ENCODE assay signal across 11 cellular contexts in genomic region chr16:49158029-49158642, GRCh38.
DNase-seq lines count a peak whose midpoint lies in the region; TF ChIP-seq lines count a peak whose summit lies in the region.
"Had no signal": no experiment of that assay in that cellular context is flagged by ENCODE, and none has a peak within 500 bp of the region (broad histone marks: within the 10 kb centered on the region; RNA-seq: fewer than 3 reads in every experiment).

No MANE protein-coding gene starts in this region.

- no peak overlapping the region for H3K4me2 ChIP-seq in fibroblast of lung (ENCODE audit: extremely low read depth, insufficient read depth, low read length)

- no peak for TF ChIP-seq EP300 in transverse colon (IDR thresholded peaks at IDR 0.05; ENCODE audit: low read depth)

- H3K4me1 Mint-ChIP-seq in MCF 10A (ENCODE audit: insufficient read depth, unreplicated experiment), result no peaks in the 10 kb centered on the region
- H3K4me1 Mint-ChIP-seq in activated T-cell treated with anti-CD3 and anti-CD28 coated beads, Interleukin-2, amount 50 U/mL, for 24 hours (ENCODE audit: low read depth), result no peaks in the 10 kb centered on the region

- TF ChIP-seq CTCF in MCF 10A (IDR thresholded peaks at IDR 0.05; ENCODE audit: unreplicated experiment), result no peak
- TF ChIP-seq CTCF in breast epithelium (IDR thresholded peaks at IDR 0.05), result no peak
- TF ChIP-seq CTCF in fibroblast of lung (conservative IDR thresholded peaks at IDR 0.05 in 1 of 2, IDR thresholded peaks at IDR 0.05 in 1 of 2; ENCODE audit: low read depth in 1 of 2, low read length in 2 of 2), result no peak
- no peak for TF ChIP-seq CTCF in transverse colon (IDR thresholded peaks at IDR 0.05)
- TF ChIP-seq CTCF in lower leg skin (IDR thresholded peaks at IDR 0.05), result no peak

- H3K36me3 ChIP-seq in breast epithelium (no peaks in the 10 kb centered on the region), fibroblast of lung (ENCODE audit: control insufficient read depth, insufficient read depth, low read length) (no peaks in the 10 kb centered on the region), transverse colon (no peaks in the 10 kb centered on the region)
- H3K36me3 ChIP-seq: right lobe of liver had no signal

- H4K20me1 ChIP-seq in fibroblast of lung (ENCODE audit: control insufficient read depth, extremely low read depth, insufficient read depth, low read length), result no peaks in the 10 kb centered on the region

- 18% methylated on average over 2 of the region's 2 CpGs; no CpG with 5 or more reads in 1 of the 2 donors for whole genome bisulfite sequencing in transverse colon (ENCODE audit: low coverage in 1 of 2), 2 donors
- 15 to 22% methylated on average over 2 of the region's 2 CpGs for WGBS in lower leg skin, 2 donors

- peaks cover 7% of the 10 kb centered on the region for H3K9me3 Mint-ChIP-seq in MCF 10A (ENCODE audit: unreplicated experiment)
- peaks cover 24% of the 10 kb centered on the region for H3K9me3 Mint-ChIP-seq in activated T-cell treated with anti-CD3 and anti-CD28 coated beads, Interleukin-2, amount 50 U/mL, for 24 hours

- no peak overlapping the region for H3K4me3 Mint-ChIP-seq in MCF 10A (ENCODE audit: unreplicated experiment)
- no peak overlapping the region for H3K4me3 Mint-ChIP-seq in activated T-cell treated with anti-CD3 and anti-CD28 coated beads, Interleukin-2, amount 50 U/mL, for 24 hours

- POLR2A ChIA-PET in MCF 10A (lab: Yijun Ruan, JAX), result no interaction called here

- H3K4me1 ChIP-seq in breast epithelium, result no peaks in the 10 kb centered on the region
- no peaks in the 10 kb centered on the region for H3K4me1 ChIP-seq in fibroblast of lung (ENCODE audit: control insufficient read depth, extremely low read depth, insufficient read depth, low read length)
- H3K4me1 ChIP-seq in transverse colon, result no peaks in the 10 kb centered on the region
- H3K4me1 ChIP-seq: right lobe of liver had no signal

- CTCF ChIA-PET in MCF 10A (lab: Yijun Ruan, JAX), result no interaction called here

- H3K36me3 Mint-ChIP-seq in MCF 10A (ENCODE audit: insufficient read depth, unreplicated experiment), result no peaks in the 10 kb centered on the region
- H3K36me3 Mint-ChIP-seq in activated T-cell treated with anti-CD3 and anti-CD28 coated beads, Interleukin-2, amount 50 U/mL, for 24 hours (ENCODE audit: low read depth), result no peaks in the 10 kb centered on the region

- H3K27me3 Mint-ChIP-seq in MCF 10A (ENCODE audit: insufficient read depth, unreplicated experiment), result no peaks in the 10 kb centered on the region
- H3K27me3 Mint-ChIP-seq in activated T-cell treated with anti-CD3 and anti-CD28 coated beads, Interleukin-2, amount 50 U/mL, for 24 hours, result peaks cover 3% of the 10 kb centered on the region

- no peaks in the 10 kb centered on the region for H3K27me3 ChIP-seq in breast epithelium
- H3K27me3 ChIP-seq in fibroblast of lung (ENCODE audit: control insufficient read depth, insufficient read depth, low read length), result no peaks in the 10 kb centered on the region
- no peaks in the 10 kb centered on the region for H3K27me3 ChIP-seq in transverse colon
- H3K27me3 ChIP-seq: right lobe of liver had no signal

- intact Hi-C loops in MCF 10A (cut with micrococcal nuclease), result no loop called here
- intact Hi-C loops in breast epithelium (cut with DNase I; ENCODE audit: low total_unique reads), result no loop called here
- intact Hi-C loops in transverse colon (cut with DNase I; ENCODE audit: low total_unique reads), result no loop called here
- intact Hi-C loops in lower leg skin (cut with DNase I; ENCODE audit: low total_unique reads), result no loop called here

- H3K4me3 ChIP-seq in breast epithelium (no peak overlapping the region), fibroblast of lung (replicated peaks in 1 of 4; ENCODE audit: control extremely low read depth in 1 of 4, insufficient read depth in 1 of 4, low read depth in 3 of 4, low read length in 4 of 4) (no peak overlapping the region), transverse colon (no peak overlapping the region), lower leg skin (ENCODE audit: low read depth, poor library complexity, severe bottlenecking) (no peak overlapping the region)
- H3K4me3 ChIP-seq: right lobe of liver had no signal

- H3K27ac Mint-ChIP-seq in MCF 10A (ENCODE audit: low read depth, unreplicated experiment), result no peak overlapping the region
- no peak overlapping the region for H3K27ac Mint-ChIP-seq in activated T-cell treated with anti-CD3 and anti-CD28 coated beads, Interleukin-2, amount 50 U/mL, for 24 hours

- H3K9ac ChIP-seq in fibroblast of lung (ENCODE audit: insufficient read depth, low read length), result no peak overlapping the region

- in situ Hi-C loops in transverse colon (cut with MboI; ENCODE audit: low pct_ligation_motif_present in 1 of 4, low pct_unique_long_range_greater_than_20kb in 1 of 4, low sequenced_read_pairs in 3 of 4), result no loop called here

- DNase-seq in MCF 10A (ENCODE audit: unreplicated experiment) (peak; percentile 61), breast epithelium (ENCODE audit: low spot score in 2 of 2) (no peak), RPMI7951 (ENCODE audit: low read depth) (peak; percentile 32), fibroblast of lung (ENCODE audit: low read depth in 2 of 2) (peak; percentile 4 to 5), transverse colon (peak; percentile 26), SKM-1 (lab: John Stamatoyannopoulos, UW; ENCODE audit: unreplicated experiment) (no peak), lower leg skin (ENCODE audit: low spot score in 2 of 2) (no peak)
- no peak for DNase-seq in activated T-cell treated with anti-CD3 and anti-CD28 coated beads, Interleukin-2, amount 50 U/mL, for 24 hours
- DNase-seq: foreskin melanocyte, right lobe of liver had no signal

- H3K79me2 ChIP-seq in fibroblast of lung (ENCODE audit: control insufficient read depth, insufficient read depth, low read length), result no peaks in the 10 kb centered on the region

- H2AFZ ChIP-seq in fibroblast of lung (ENCODE audit: low read length), result no peak overlapping the region

- H3K27ac ChIP-seq in breast epithelium, result no peak overlapping the region
- no peak overlapping the region for H3K27ac ChIP-seq in fibroblast of lung (ENCODE audit: insufficient read depth, low read length)
- H3K27ac ChIP-seq in transverse colon, result no peak overlapping the region
- H3K27ac ChIP-seq: C4-2B, right lobe of liver had no signal

- TF ChIP-seq POLR2A in breast epithelium (IDR thresholded peaks at IDR 0.05) (no peak), transverse colon (IDR thresholded peaks at IDR 0.05) (no peak), lower leg skin (IDR thresholded peaks at IDR 0.05) (no peak)

- peaks cover 0 to 18% of the 10 kb centered on the region in 2 donors for H3K9me3 ChIP-seq in breast epithelium
- no peaks in the 10 kb centered on the region for H3K9me3 ChIP-seq in fibroblast of lung (ENCODE audit: control insufficient read depth, insufficient read depth, low read depth, low read length)
- H3K9me3 ChIP-seq in transverse colon, result no peaks in the 10 kb centered on the region
- H3K9me3 ChIP-seq: right lobe of liver had no signal

- no TSS peak for BruUV-seq in MCF 10A (replicated peaks; lab: Mats Ljungman, UMichigan)

Comparison
In these comparisons a context has a peak if more than half of its experiments do, and no peak if none do; other contexts are left out.
1. DNase-seq: peak in MCF 10A (single experiment), RPMI7951 (single experiment), fibroblast of lung (2 of 2) and transverse colon (single experiment); none in breast epithelium (0 of 2), SKM-1 (single experiment), lower leg skin (0 of 2) and activated T-cell treated with anti-CD3 and anti-CD28 coated beads, Interleukin-2, amount 50 U/mL, for 24 hours (single experiment).